Comparison of ENCODE assay signal across 14 cellular contexts in the genomic region with DNA sequence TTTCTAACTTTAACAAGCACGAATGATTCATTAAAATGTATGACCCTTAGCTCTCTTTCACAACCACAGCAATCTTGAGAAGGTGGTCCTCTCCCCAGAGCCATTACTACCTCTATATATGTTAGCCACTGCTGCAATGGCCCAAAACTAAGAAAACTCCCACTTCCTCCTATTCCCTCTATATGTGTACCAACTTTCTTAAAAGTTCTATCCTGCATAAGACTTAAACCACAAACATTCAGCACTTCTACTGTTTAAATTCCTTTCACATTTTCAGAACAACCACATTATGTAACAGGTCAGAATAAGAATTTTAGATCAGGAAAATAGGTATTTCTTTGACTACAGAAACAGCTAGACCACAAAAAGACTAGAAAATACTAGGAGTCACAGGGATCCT. TPM values are rescaled to one million over a fixed set of nuclear protein-coding genes. Genes with fewer than 3 reads are reported as not detected.
DNase-seq lines count a peak whose midpoint lies in the region; ATAC-seq, FAIRE-seq and TF ChIP-seq lines count a peak whose summit lies in the region.
"Had no signal": no experiment of that assay in that cellular context is flagged by ENCODE, and none has a peak within 500 bp of the region (broad histone marks: within the 10 kb centered on the region; RNA-seq: fewer than 3 reads in every experiment).

No MANE protein-coding gene starts in this region.

- in situ Hi-C loops in ACHN (cut with HindIII; ENCODE audit: low pct_ligation_motif_present, low pct_unique_long_range_greater_than_20kb, low sequenced_read_pairs) = no loop called here

- TF ChIP-seq POLR2A in GM12891 (IDR thresholded peaks at IDR 0.05; ENCODE audit: low read depth, low read length) (no peak), NB4 (IDR thresholded peaks at IDR 0.05; ENCODE audit: extremely low read depth, insufficient read length) (no peak), GM18505 (IDR thresholded peaks at IDR 0.05; ENCODE audit: borderline replicate concordance, extremely low read depth, insufficient read depth, insufficient read length) (no peak)

- no peaks in the 10 kb centered on the region for H3K9me3 ChIP-seq in right atrium auricular region

- DNase-seq in ACHN = peak; percentile 50
- DNase-seq in GM12891 (ENCODE audit: insufficient read length, low spot score) = no peak
- peak; percentile 60 for DNase-seq in NB4 (ENCODE audit: low read depth)
- peak; percentile 55 to 69 for DNase-seq in cardiac fibroblast (ENCODE audit: low read depth in 2 of 2)
- DNase-seq in activated CD4-positive, CD25-positive, alpha-beta regulatory T cell treated with anti-CD3 and anti-CD28 coated beads, Interleukin-2, amount 50 U/mL, for 72 hours = no peak
- no peak for DNase-seq in NCI-H2107 treated with DMSO at 0.1 percent for 48 hours (lab: John Stamatoyannopoulos, UW; ENCODE audit: unreplicated experiment)
- DNase-seq in right atrium auricular region (ENCODE audit: low spot score) = no peak
- DNase-seq: NCI-H187 treated with DMSO at 0.1 percent for 48 hours, SHP77 treated with DMSO at 0.1 percent for 48 hours had no signal

- no peak for FAIRE-seq in GM12891 (lab: Jason Lieb, UNC)
- FAIRE-seq: GM18507, H1 had no signal

- peaks cover 0 to 25% of the 10 kb centered on the region in 2 donors for H3K4me1 ChIP-seq in right atrium auricular region

- H3K36me3 ChIP-seq in right atrium auricular region = peaks cover 11% of the 10 kb centered on the region

- no peak overlapping the region for H3K27ac ChIP-seq in right atrium auricular region
- H3K27ac ChIP-seq: HL-60 had no signal

- H3K27me3 ChIP-seq in right atrium auricular region = no peaks in the 10 kb centered on the region

- H3K4me3 ChIP-seq in NB4 (ENCODE audit: low read depth, low read length) = no peak overlapping the region
- H3K4me3 ChIP-seq in cardiac fibroblast (replicated peaks in 1 of 2; ENCODE audit: low read depth in 2 of 2, low read length in 2 of 2) = no peak overlapping the region
- H3K4me3 ChIP-seq in right atrium auricular region = no peak overlapping the region

- TF ChIP-seq CTCF in NB4 (IDR thresholded peaks at IDR 0.05; ENCODE audit: low read depth, low read length) (no peak), cardiac fibroblast (IDR thresholded peaks at IDR 0.05; ENCODE audit: low read depth, low read length) (no peak), right atrium auricular region (IDR thresholded peaks at IDR 0.05) (no peak)

- no peak for ATAC-seq in GM18505 (IDR thresholded peaks at IDR 0.05; ENCODE audit: unreplicated experiment)

TF ChIP-seq in GM12891, 5 proteins besides CTCF, POLR2A, EP300 and RAD21:
- TF ChIP-seq POU2F2 (IDR thresholded peaks at IDR 0.05; ENCODE audit: low read depth, low read length) (no peak), SPI1 (IDR thresholded peaks at IDR 0.05; ENCODE audit: low read depth, low read length) (peak; percentile 73), TAF1 (IDR thresholded peaks at IDR 0.05; ENCODE audit: low read depth, low read length) (no peak), PAX5 (IDR thresholded peaks at IDR 0.05; ENCODE audit: insufficient read depth, low read length, severe bottlenecking) (no peak), POLR2AphosphoS5 (IDR thresholded peaks at IDR 0.05; ENCODE audit: low read depth, low read length) (no peak)
TF ChIP-seq in GM12891: peak in this region for 1.

RNA-seq across cellular contexts. Expression of a gene that starts 36.2 kb away (rescaled TPM):
- polyA plus RNA-seq in GM12891 (2012; ENCODE audit: low read depth, missing spikeins) = 2.3 TPM
- total RNA-seq in right atrium auricular region = 10 to 100 TPM; 20.9 to 24.7 TPM

RNA-seq across cellular contexts. Expression of a gene that starts 57.0 kb away (rescaled TPM):
- polyA plus RNA-seq in GM12891 (2012; ENCODE audit: low read depth, missing spikeins) = not detected
- total RNA-seq in right atrium auricular region = 100 to 1,000 TPM; 374 to 493 TPM
- total RNA-seq: temporal lobe had no signal

Comparison
In these comparisons a context has a peak if more than half of its experiments do, and no peak if none do; other contexts are left out.
1. DNase-seq: peak in ACHN (single experiment), NB4 (single experiment) and cardiac fibroblast (2 of 2); none in GM12891 (single experiment), activated CD4-positive, CD25-positive, alpha-beta regulatory T cell treated with anti-CD3 and anti-CD28 coated beads, Interleukin-2, amount 50 U/mL, for 72 hours (single experiment), NCI-H2107 treated with DMSO at 0.1 percent for 48 hours (single experiment) and right atrium auricular region (single experiment).